Comparison of ENCODE assay signal across 10 cellular contexts in genomic region chr9:101400120-101400519, GRCh38. TPM values are rescaled to one million over a fixed set of nuclear protein-coding genes. Genes with fewer than 3 reads are reported as not detected.
DNase-seq lines count a peak whose midpoint lies in the region; ATAC-seq, FAIRE-seq and TF ChIP-seq lines count a peak whose summit lies in the region.
"Had no signal": no experiment of that assay in that cellular context is flagged by ENCODE, and none has a peak within 500 bp of the region (broad histone marks: within the 10 kb centered on the region; RNA-seq: fewer than 3 reads in every experiment).

No MANE protein-coding gene starts in this region.

- H3K4me3 ChIP-seq in GM23248, result peak overlapping the region; percentile 96
- peak overlapping the region; percentile 83 for H3K4me3 ChIP-seq in fibroblast of the aortic adventitia (ENCODE audit: low read depth, low read length)
- H3K4me3 ChIP-seq in rectal smooth muscle tissue (ENCODE audit: low read length), result peak overlapping the region; percentile 89
- no peak overlapping the region for H3K4me3 ChIP-seq in thyroid gland (replicated peaks in 1 of 3)

- H3K27ac Mint-ChIP-seq in T-cell, result peak overlapping the region; percentile 37 to 75

- POLR2A ChIA-PET in T-cell (lab: Charles Lee), result interaction anchor here (0.5 to 1.2 kb wide), 2 partner anchors 133 to 970 kb away, joined by 3 to 10 read pairs; partner anchors contain the start of gene RNF20 (in 1 of the 2)

- H3K4me2 ChIP-seq in GM23248 (ENCODE audit: unreplicated experiment), result peak overlapping the region; percentile 97

- H3K79me2 ChIP-seq in GM23248 (ENCODE audit: insufficient read depth), result peaks cover 96% of the 10 kb centered on the region

- TF ChIP-seq CTCF in fibroblast of the aortic adventitia (IDR thresholded peaks at IDR 0.05; ENCODE audit: insufficient read depth, low read length) (no peak), thyroid gland (IDR thresholded peaks at IDR 0.05) (no peak)

- H3K9ac ChIP-seq in GM23248 (peak overlapping the region; percentile 93), rectal smooth muscle tissue (ENCODE audit: low read length) (no peak overlapping the region)

- no peak overlapping the region for H3K27ac ChIP-seq in GM23248
- H3K27ac ChIP-seq in rectal smooth muscle tissue (ENCODE audit: low read depth, low read length), result no peak overlapping the region
- no peak overlapping the region for H3K27ac ChIP-seq in thyroid gland

- H3K4me3 Mint-ChIP-seq in T-cell, result peak overlapping the region; percentile 87 to 100 (median 92)

- ATAC-seq in T-cell (replicated peaks in 1 of 4) (no peak), HG02588 (IDR thresholded peaks at IDR 0.05; ENCODE audit: unreplicated experiment) (no peak)

- H3K9me3 Mint-ChIP-seq in T-cell, result peaks cover 12 to 19% (median 13%) of the 10 kb centered on the region in 3 donors

- H3K9me2 ChIP-seq in GM23248 (ENCODE audit: insufficient read depth), result no peaks in the 10 kb centered on the region

- DNase-seq in GM23248 (peak; percentile 16), T-cell (no peak), fibroblast of the aortic adventitia (ENCODE audit: low read depth) (peak; percentile 10), urothelium cell line (ENCODE audit: low spot score) (no peak), thyroid gland (no peak), T-helper 9 cell (no peak)
- DNase-seq: T1000 had no signal

- no peaks in the 10 kb centered on the region for H3K27me3 Mint-ChIP-seq in T-cell

- H3K36me3 ChIP-seq in GM23248 (ENCODE audit: low read depth) (peaks cover 56% of the 10 kb centered on the region), rectal smooth muscle tissue (ENCODE audit: control insufficient read depth, insufficient read depth, low read length) (peaks cover 36% of the 10 kb centered on the region), thyroid gland (peaks cover 41 to 48% of the 10 kb centered on the region in 2 donors)

- H3K27me3 ChIP-seq in GM23248 (replicated peaks; ENCODE audit: insufficient read depth) (no peaks in the 10 kb centered on the region), rectal smooth muscle tissue (ENCODE audit: control insufficient read depth, insufficient read depth, low read length) (no peaks in the 10 kb centered on the region), thyroid gland (no peaks in the 10 kb centered on the region)

- H4K20me1 ChIP-seq in GM23248 (ENCODE audit: insufficient read depth), result no peaks in the 10 kb centered on the region

- peaks cover 58% of the 10 kb centered on the region for H3K36me3 Mint-ChIP-seq in T-cell

- WGBS in GM23248 (ENCODE audit: low coverage in 1 of 2, low lambda C conversion rate in 2 of 2, missing lambda C conversion rate in 2 of 2), 2 experiments, result 44 to 48% methylated on average over 5 of the region's 5 CpGs
- WGBS in thyroid gland, 2 donors, result 49 to 53% methylated on average over 5 of the region's 5 CpGs

- no peak for TF ChIP-seq POLR2A in thyroid gland (IDR thresholded peaks at IDR 0.05)

- H2AFZ ChIP-seq in GM23248, result no peak overlapping the region

- H3K9me3 ChIP-seq in GM23248 (ENCODE audit: low read depth) (no peaks in the 10 kb centered on the region), thyroid gland (no peaks in the 10 kb centered on the region)

- H3K4me1 ChIP-seq in GM23248 (ENCODE audit: insufficient read depth), result peaks cover 13% of the 10 kb centered on the region
- H3K4me1 ChIP-seq in rectal smooth muscle tissue (ENCODE audit: control insufficient read depth, insufficient read depth, low read length), result peaks cover 13% of the 10 kb centered on the region
- peaks cover 14 to 22% of the 10 kb centered on the region in 2 donors for H3K4me1 ChIP-seq in thyroid gland

- intact Hi-C loops in thyroid gland (cut with DNase I), result loop anchor here (2.0 kb wide), 1 partner anchor 133 kb away; the partner anchor contains the start of gene RNF20

- no peaks in the 10 kb centered on the region for H3F3A ChIP-seq in GM23248 (ENCODE audit: insufficient read depth)

- CTCF ChIA-PET in T-cell (lab: Charles Lee), result interaction anchor here in 1 of 2 donors (0.9 to 2.5 kb wide), 3 partner anchors 10 to 59 kb away, joined by 3 to 15 read pairs (median 5); no protein-coding TSS in a partner anchor

- in situ Hi-C loops in GM23248 (cut with MboI), result no loop called here

- no peak for FAIRE-seq in urothelium cell line (lab: Jason Lieb, UNC)

- H3K4me1 Mint-ChIP-seq in T-cell, result peaks cover 64 to 71% (median 69%) of the 10 kb centered on the region in 3 donors

RNA-seq across cellular contexts. Expression of gene ZNF189, which starts 1.5 kb away (rescaled TPM):
- total RNA-seq in GM23248 (2014; rRNA removed; shearing (Covaris generic)), result 10.2 and 16.6 TPM in 2 replicates
- 7.0 and 7.1 TPM in 2 replicates for polyA plus RNA-seq in GM23248 (2016; fragmentation: Nextera tagmentation; extraction: Ambion mirVana)
- total RNA-seq in T-cell (10 to 100 TPM in 4 of 5 donors, 1 to 10 TPM in 1; 9.2 to 17.4 (median 16.6) TPM), fibroblast of the aortic adventitia (ENCODE audit: low replicate concordance) (15.3 and 18.3 TPM in 2 replicates), thyroid gland (10 to 100 TPM; 21.6 to 34.1 (median 24.5) TPM)

RNA-seq across cellular contexts. Expression of gene MRPL50, which starts 1.7 kb away (rescaled TPM):
- 5.8 and 11.5 TPM in 2 replicates for total RNA-seq in GM23248 (2014; rRNA removed; shearing (Covaris generic))
- 18.0 and 19.3 TPM in 2 replicates for polyA plus RNA-seq in GM23248 (2016; fragmentation: Nextera tagmentation; extraction: Ambion mirVana)
- total RNA-seq in T-cell (10 to 100 TPM in 3 of 5 donors, 1 to 10 TPM in 2; 7.4 to 16.7 (median 16.3) TPM), fibroblast of the aortic adventitia (ENCODE audit: low replicate concordance) (8.0 and 14.0 TPM in 2 replicates), thyroid gland (10 to 100 TPM; 12.5 to 17.4 (median 13.7) TPM)

RNA-seq across cellular contexts. Expression of gene BAAT, which starts 15.3 kb away (rescaled TPM):
- not detected in 2 replicates for total RNA-seq in GM23248 (2014; rRNA removed; shearing (Covaris generic))
- 0.19 TPM in 1 of 2 replicates, not detected in the other for polyA plus RNA-seq in GM23248 (2016; fragmentation: Nextera tagmentation; extraction: Ambion mirVana)
- total RNA-seq in T-cell (under 1 TPM in 3 of 5 donors, not detected in 2; 0.13 to 0.36 (median 0.35) TPM), fibroblast of the aortic adventitia (ENCODE audit: low replicate concordance) (not detected in 2 replicates), thyroid gland (not detected)
- total RNA-seq: subcutaneous adipose tissue had no signal

RNA-seq across cellular contexts. Expression of gene ALDOB, which starts 35.5 kb away (rescaled TPM):
- total RNA-seq in GM23248 (2014; rRNA removed; shearing (Covaris generic)), result not detected in 2 replicates
- polyA plus RNA-seq in GM23248 (2016; fragmentation: Nextera tagmentation; extraction: Ambion mirVana), result 0.08 TPM in 1 of 2 replicates, not detected in the other
- total RNA-seq in T-cell, result 1 to 10 TPM in 3 of 5 donors, not detected in 2; 1.3 to 2.1 (median 1.6) TPM
- total RNA-seq in fibroblast of the aortic adventitia (ENCODE audit: low replicate concordance), result not detected in 2 replicates
- total RNA-seq in thyroid gland, result not detected
- total RNA-seq: subcutaneous adipose tissue had no signal

Comparison
In these comparisons a context has a peak if more than half of its experiments do, and no peak if none do; other contexts are left out.
1. DNase-seq: peak in GM23248 (single experiment) and fibroblast of the aortic adventitia (single experiment); none in T-cell (0 of 34), urothelium cell line (single experiment), thyroid gland (0 of 2) and T-helper 9 cell (single experiment).
2. H3K4me3 ChIP-seq: peak in GM23248 (single experiment), fibroblast of the aortic adventitia (single experiment) and rectal smooth muscle tissue (single experiment); none in thyroid gland (0 of 3).